ENCODE assay signal across 8 cellular contexts in genomic region chr15:66369773-66370651, GRCh38. TPM values are rescaled to one million over a fixed set of nuclear protein-coding genes. Genes with fewer than 3 reads are reported as not detected.
DNase-seq lines count a peak whose midpoint lies in the region; ATAC-seq and TF ChIP-seq lines count a peak whose summit lies in the region.

No MANE protein-coding gene starts in this region.

- H2AFZ ChIP-seq in PC-3 (ENCODE audit: low read length), result peak overlapping the region; percentile 80

- peak overlapping the region; percentile 73 for H3K27ac Mint-ChIP-seq in central memory CD8-positive, alpha-beta T cell (ENCODE audit: low read depth)

- no peak for TF ChIP-seq CTCF in PC-3 (conservative IDR thresholded peaks at IDR 0.05; ENCODE audit: low read depth, low read length)

- no peaks in the 10 kb centered on the region for H3K36me3 ChIP-seq in PC-3 (ENCODE audit: low read depth, low read length)

- H3K4me3 Mint-ChIP-seq in central memory CD8-positive, alpha-beta T cell, result peak overlapping the region; percentile 61

- peak; percentile 20 for DNase-seq in activated naive CD4-positive, alpha-beta T cell treated with Interleukin-2 at 50 U/mL for 16 hours
- DNase-seq in activated naive CD4-positive, alpha-beta T cell (lab: John Stamatoyannopoulos, UW), result no peak
- peak; percentile 28 for DNase-seq in PC-3
- DNase-seq in central memory CD8-positive, alpha-beta T cell (ENCODE audit: low spot score in 2 of 2), result no peak
- DNase-seq in medulla oblongata (ENCODE audit: extremely low spot score), result peak; percentile 15
- no peak for DNase-seq in NCI-H1105 treated with DMSO at 0.1 percent for 48 hours (lab: John Stamatoyannopoulos, UW)
- DNase-seq in activated CD4-positive, CD25-positive, alpha-beta regulatory T cell (lab: John Stamatoyannopoulos, UW), result no peak
- no peak for DNase-seq in C1 segment of cervical spinal cord (lab: John Stamatoyannopoulos, UW)

- H3K4me1 Mint-ChIP-seq in central memory CD8-positive, alpha-beta T cell, result peaks cover 13% of the 10 kb centered on the region

- H3K36me3 Mint-ChIP-seq in central memory CD8-positive, alpha-beta T cell (ENCODE audit: insufficient read depth), result peaks cover 6% of the 10 kb centered on the region

- intact Hi-C loops in PC-3 (cut with micrococcal nuclease), result no loop called here

- H3K27ac ChIP-seq in PC-3 (ENCODE audit: low read length), result peak overlapping the region; percentile 75

- H3K79me2 ChIP-seq in PC-3 (ENCODE audit: low read length), result no peaks in the 10 kb centered on the region

- H3K9ac ChIP-seq in PC-3 (ENCODE audit: low read length), result peak overlapping the region; percentile 55

- H3K4me2 ChIP-seq in PC-3 (ENCODE audit: low read length), result peak overlapping the region; percentile 75

- H3K9me3 Mint-ChIP-seq in central memory CD8-positive, alpha-beta T cell, result no peaks in the 10 kb centered on the region

- H3K4me1 ChIP-seq in PC-3 (ENCODE audit: insufficient read depth, low read length), result peaks cover 13% of the 10 kb centered on the region

- POLR2A ChIA-PET in PC-3 (lab: Charles Lee; ENCODE audit: unreplicated experiment), result interaction anchor here (0.6 kb wide), 1 partner anchor 18 kb away, joined by 3 read pairs; no protein-coding TSS in a partner anchor

- CTCF ChIA-PET in PC-3 (lab: Charles Lee), result interaction anchor here (0.7 kb wide), 1 partner anchor 21 kb away, joined by 7 read pairs; no protein-coding TSS in a partner anchor

- no peaks in the 10 kb centered on the region for H3F3A ChIP-seq in PC-3 (ENCODE audit: low read length, unreplicated experiment)

- H3K27me3 ChIP-seq in PC-3 (ENCODE audit: low read length), result no peaks in the 10 kb centered on the region

- H3K4me3 ChIP-seq in PC-3 (ENCODE audit: low read length), result peak overlapping the region; percentile 57

- peak; percentile 67 for ATAC-seq in PC-3
- peak; percentile 40 for ATAC-seq in central memory CD8-positive, alpha-beta T cell (replicated peaks; ENCODE audit: extremely low read depth, poor library complexity, severe bottlenecking)

- no peaks in the 10 kb centered on the region for H3K9me2 ChIP-seq in PC-3 (replicated peaks; ENCODE audit: low read length)

- BruUV-seq in PC-3 (replicated peaks; lab: Mats Ljungman, UMichigan), result TSS peak; percentile 93

- H3K9me3 ChIP-seq in PC-3 (ENCODE audit: low read length), result no peaks in the 10 kb centered on the region

- H4K20me1 ChIP-seq in PC-3 (ENCODE audit: low read length), result no peaks in the 10 kb centered on the region

- H3K27me3 Mint-ChIP-seq in central memory CD8-positive, alpha-beta T cell, result no peaks in the 10 kb centered on the region

RNA-seq across cellular contexts. Expression of gene TIPIN, which starts 13.5 kb away (rescaled TPM):
- 11.5 and 14.2 TPM in 2 replicates for total RNA-seq in PC-3 (2014; rRNA removed)

RNA-seq across cellular contexts. Expression of gene MAP2K1, which starts 16.7 kb away (rescaled TPM):
- total RNA-seq in PC-3 (2014; rRNA removed), result 35.5 and 55.2 TPM in 2 replicates

Comparison
In these comparisons a context has a peak if more than half of its experiments do, and no peak if none do; other contexts are left out.
1. DNase-seq: peak in activated naive CD4-positive, alpha-beta T cell treated with Interleukin-2 at 50 U/mL for 16 hours (single experiment), PC-3 (single experiment) and medulla oblongata (single experiment); none in activated naive CD4-positive, alpha-beta T cell (0 of 4), central memory CD8-positive, alpha-beta T cell (0 of 2), NCI-H1105 treated with DMSO at 0.1 percent for 48 hours (single experiment), activated CD4-positive, CD25-positive, alpha-beta regulatory T cell (0 of 4) and C1 segment of cervical spinal cord (0 of 14).